23 cellular contexts compared by ENCODE assay signal in the genomic region with DNA sequence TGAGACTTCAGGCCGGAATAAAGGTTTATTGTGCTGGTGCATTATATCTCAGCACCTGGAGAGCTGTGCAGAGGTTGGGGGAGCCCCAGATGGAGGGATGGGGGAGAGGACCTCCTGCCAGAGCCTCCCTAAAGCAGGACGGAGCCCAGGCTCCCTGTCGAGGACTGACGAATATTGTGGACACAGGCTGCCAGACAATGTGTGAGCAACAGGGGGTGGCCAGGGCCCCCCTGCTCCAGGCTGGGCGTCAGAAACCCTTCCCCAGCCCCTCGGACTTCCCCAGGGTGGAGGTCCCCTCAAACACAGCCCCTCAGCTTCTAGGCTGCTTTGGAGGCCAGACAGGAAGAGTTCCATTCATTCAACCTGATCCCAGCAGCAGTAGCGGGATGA. TPM values are rescaled to one million over a fixed set of nuclear protein-coding genes. Genes with fewer than 3 reads are reported as not detected.
DNase-seq lines count a peak whose midpoint lies in the region; ATAC-seq and TF ChIP-seq lines count a peak whose summit lies in the region.
"Had no signal": no experiment of that assay in that cellular context is flagged by ENCODE, and none has a peak within 500 bp of the region (broad histone marks: within the 10 kb centered on the region; RNA-seq: fewer than 3 reads in every experiment).

No MANE protein-coding gene starts in this region.

- no peaks in the 10 kb centered on the region for H3K9me3 ChIP-seq in T-helper 17 cell (ENCODE audit: control insufficient read depth, low read length, poor library complexity, severe bottlenecking)
- no peaks in the 10 kb centered on the region for H3K9me3 ChIP-seq in mesenchymal stem cell (ENCODE audit: control insufficient read depth, low read length)
- no peaks in the 10 kb centered on the region for H3K9me3 ChIP-seq in trophoblast cell (ENCODE audit: insufficient read depth, low read depth, low read length)
- no peaks in the 10 kb centered on the region for H3K9me3 ChIP-seq in stomach
- H3K9me3 ChIP-seq: BLaER1 treated with 17β-estradiol and CSF1 and Interleukin-3, amounts not matched to agents 10 nM and 100 nM; Caco-2 had no signal

- H2BK5ac ChIP-seq in mesenchymal stem cell (ENCODE audit: low read depth, low read length, poor library complexity, severe bottlenecking) (no peak overlapping the region), trophoblast cell (ENCODE audit: low read depth, low read length, poor library complexity) (peak overlapping the region; percentile 59)

- H4K8ac ChIP-seq in mesenchymal stem cell (ENCODE audit: low read length), result no peak overlapping the region
- H4K8ac ChIP-seq in trophoblast cell (ENCODE audit: low read depth, low read length), result no peak overlapping the region

- H3K36me3 Mint-ChIP-seq in T-helper 17 cell (ENCODE audit: low read depth) (peaks cover under 1% of the 10 kb centered on the region), Calu3 (ENCODE audit: insufficient read depth, unreplicated experiment) (no peaks in the 10 kb centered on the region)
- H3K36me3 Mint-ChIP-seq: CD4-positive, alpha-beta memory T cell had no signal

- BruUV-seq in Calu3 (replicated peaks; lab: Mats Ljungman, UMichigan), result no TSS peak

- H3K27ac Mint-ChIP-seq in T-helper 17 cell (peak overlapping the region; percentile 49), Calu3 (ENCODE audit: unreplicated experiment) (no peak overlapping the region)

- no peak overlapping the region for H3K4me3 Mint-ChIP-seq in T-helper 17 cell
- H3K4me3 Mint-ChIP-seq in Calu3 (ENCODE audit: low read depth, unreplicated experiment), result no peak overlapping the region
- H3K4me3 Mint-ChIP-seq: CD4-positive, alpha-beta memory T cell had no signal

- H3K4ac ChIP-seq in mesenchymal stem cell (ENCODE audit: low read depth in 1 of 2, low read length in 2 of 2) (no peak overlapping the region), trophoblast cell (ENCODE audit: low read depth, low read length) (peak overlapping the region; percentile 39)

- no peak overlapping the region for H3K27ac ChIP-seq in mesenchymal stem cell (ENCODE audit: low read length, poor library complexity, severe bottlenecking)
- H3K27ac ChIP-seq in trophoblast cell (ENCODE audit: low read depth, low read length), result no peak overlapping the region
- no peak overlapping the region for H3K27ac ChIP-seq in stomach
- H3K27ac ChIP-seq: BLaER1 treated with 17β-estradiol and CSF1 and Interleukin-3, amounts not matched to agents 10 nM and 100 nM; GM23248; KMS-11 had no signal

- H2AFZ ChIP-seq in mesenchymal stem cell (ENCODE audit: low read depth, low read length), result no peak overlapping the region
- no peak overlapping the region for H2AFZ ChIP-seq in trophoblast cell (ENCODE audit: insufficient read depth, low read length, poor library complexity)

- H3K4me3 ChIP-seq in H7 (ENCODE audit: insufficient read depth, low read depth, low read length), result no peak overlapping the region
- H3K4me3 ChIP-seq in mesenchymal stem cell (ENCODE audit: insufficient read depth in 1 of 2, low read depth in 1 of 2, low read length in 2 of 2), result no peak overlapping the region
- H3K4me3 ChIP-seq in trophoblast cell (ENCODE audit: low read depth, low read length), result no peak overlapping the region
- H3K4me3 ChIP-seq in stomach, result no peak overlapping the region
- H3K4me3 ChIP-seq in lower leg skin (ENCODE audit: low read depth, poor library complexity, severe bottlenecking), result no peak overlapping the region
- H3K4me3 ChIP-seq: BLaER1 treated with 17β-estradiol and CSF1 and Interleukin-3, amounts not matched to agents 10 nM and 100 nM; GM12878; GM23248 had no signal

- H2BK120ac ChIP-seq in mesenchymal stem cell (ENCODE audit: low read depth, low read length) (peak overlapping the region; percentile 64), trophoblast cell (ENCODE audit: insufficient read depth, low read length, poor library complexity) (peak overlapping the region; percentile 18)

- DNase-seq in H7 (peak; percentile 45), T-helper 17 cell (no peak), mesenchymal stem cell (no peak), trophoblast cell (no peak), stomach (no peak), Calu3 (no peak), kidney tubule cell (ENCODE audit: low spot score) (no peak), lower leg skin (ENCODE audit: low spot score in 2 of 2) (no peak)
- DNase-seq: 8988T; Caco-2; CD4-positive, alpha-beta memory T cell; DND-41; GM23248; NCI-H1105; NCI-H146; NCI-H2029 treated with DMSO at 0.1 percent for 48 hours; NCI-H2171; NCI-H345; NCI-H526; Right ventricle myocardium superior had no signal

- no peak overlapping the region for H3K14ac ChIP-seq in mesenchymal stem cell (ENCODE audit: low read length in 2 of 2)
- peak overlapping the region; percentile 61 for H3K14ac ChIP-seq in trophoblast cell (ENCODE audit: low read length)

- intact Hi-C loops in stomach (cut with DNase I; ENCODE audit: low total_unique reads) (no loop called here), Calu3 (cut with micrococcal nuclease; ENCODE audit: unreplicated experiment) (no loop called here), lower leg skin (cut with DNase I; ENCODE audit: low total_unique reads) (no loop called here)

- H3K18ac ChIP-seq in mesenchymal stem cell (ENCODE audit: low read depth in 1 of 2, low read length in 2 of 2) (peak overlapping the region in 1 of 2 experiments; percentile 11), trophoblast cell (ENCODE audit: low read length) (peak overlapping the region; percentile 31)

- TF ChIP-seq POLR2A in stomach (IDR thresholded peaks at IDR 0.05) (no peak), lower leg skin (IDR thresholded peaks at IDR 0.05) (no peak)

- no peak for TF ChIP-seq EP300 in stomach (IDR thresholded peaks at IDR 0.05)

- H2BK12ac ChIP-seq in mesenchymal stem cell (ENCODE audit: low read length in 2 of 2) (peak overlapping the region in 1 of 2 experiments; percentile 45), trophoblast cell (ENCODE audit: low read length) (peak overlapping the region; percentile 79)

- H3K79me1 ChIP-seq in mesenchymal stem cell (replicated peaks; ENCODE audit: low read length, poor library complexity, severe bottlenecking), result no peaks in the 10 kb centered on the region
- peaks cover 34% of the 10 kb centered on the region for H3K79me1 ChIP-seq in trophoblast cell (ENCODE audit: low read length)

- H3K36me3 ChIP-seq in H7 (replicated peaks; ENCODE audit: control insufficient read depth, insufficient read depth, low read length) (no peaks in the 10 kb centered on the region), mesenchymal stem cell (ENCODE audit: control insufficient read depth in 1 of 2, insufficient read depth in 2 of 2, low read depth in 1 of 2, low read length in 2 of 2) (peaks cover 0 to 32% of the 10 kb centered on the region in 2 experiments), trophoblast cell (ENCODE audit: control insufficient read depth in 1 of 2, insufficient read depth in 2 of 2, low read length in 2 of 2) (peaks cover 0 to 9% of the 10 kb centered on the region in 2 experiments), stomach (no peaks in the 10 kb centered on the region)
- H3K36me3 ChIP-seq: BLaER1 treated with 17β-estradiol and CSF1 and Interleukin-3, amounts not matched to agents 10 nM and 100 nM had no signal

- no peak for ATAC-seq in T-helper 17 cell

- WGBS in mesenchymal stem cell, result 71% methylated on average over 6 of the region's 7 CpGs
- no CpG with 5 or more reads among the region's 7 CpGs for WGBS in trophoblast cell (ENCODE audit: extremely low coverage, insufficient coverage, insufficient read length)
- 53 to 59% (median 56%) methylated on average over 6 to 7 of the region's 7 CpGs for WGBS in stomach, 5 donors
- 60 to 84% methylated on average over 7 of the region's 7 CpGs for WGBS in lower leg skin, 2 donors

- H3K23ac ChIP-seq in mesenchymal stem cell (ENCODE audit: low read length in 2 of 2), result no peak overlapping the region
- H3K23ac ChIP-seq in trophoblast cell (ENCODE audit: low read length), result no peak overlapping the region

- H2AK5ac ChIP-seq in mesenchymal stem cell (ENCODE audit: low read length, severe bottlenecking) (no peak overlapping the region), trophoblast cell (ENCODE audit: low read length) (no peak overlapping the region)

- TF ChIP-seq CTCF in stomach (IDR thresholded peaks at IDR 0.05) (no peak), Calu3 (IDR thresholded peaks at IDR 0.05; ENCODE audit: unreplicated experiment) (no peak), lower leg skin (IDR thresholded peaks at IDR 0.05) (no peak)

- H2BK15ac ChIP-seq in mesenchymal stem cell (ENCODE audit: low read depth, poor library complexity, severe bottlenecking), result no peak overlapping the region

- no peaks in the 10 kb centered on the region for H3K27me3 ChIP-seq in H7 (ENCODE audit: control insufficient read depth, insufficient read depth, low read length)
- no peaks in the 10 kb centered on the region for H3K27me3 ChIP-seq in mesenchymal stem cell (ENCODE audit: control insufficient read depth in 1 of 2, insufficient read depth in 1 of 2, low read length in 2 of 2)
- H3K27me3 ChIP-seq in trophoblast cell (ENCODE audit: insufficient read depth, low read length), result no peaks in the 10 kb centered on the region
- peaks cover 0 to 22% (median 0%) of the 10 kb centered on the region in 3 donors for H3K27me3 ChIP-seq in stomach
- H3K27me3 ChIP-seq: BLaER1 treated with 17β-estradiol and CSF1 and Interleukin-3, amounts not matched to agents 10 nM and 100 nM had no signal

- peaks cover 18% of the 10 kb centered on the region for H3K4me1 ChIP-seq in mesenchymal stem cell (ENCODE audit: control insufficient read depth, insufficient read depth, low read depth, low read length)
- H3K4me1 ChIP-seq in trophoblast cell (ENCODE audit: control insufficient read depth in 1 of 2, insufficient read depth in 2 of 2, low read length in 2 of 2), result peaks cover 11 to 17% of the 10 kb centered on the region in 2 experiments
- no peaks in the 10 kb centered on the region for H3K4me1 ChIP-seq in stomach
- H3K4me1 ChIP-seq: Caco-2 had no signal

- no peaks in the 10 kb centered on the region for H3K9me3 Mint-ChIP-seq in Calu3 (ENCODE audit: low read depth, unreplicated experiment)
- H3K9me3 Mint-ChIP-seq: CD4-positive, alpha-beta memory T cell had no signal

- H4K91ac ChIP-seq in mesenchymal stem cell (ENCODE audit: low read length) (no peak overlapping the region), trophoblast cell (ENCODE audit: low read depth, low read length) (peak overlapping the region; percentile 77)

- no peak overlapping the region for H3K4me2 ChIP-seq in mesenchymal stem cell (ENCODE audit: low read length, poor library complexity, severe bottlenecking)
- no peak overlapping the region for H3K4me2 ChIP-seq in trophoblast cell (ENCODE audit: low read length)
- H3K4me2 ChIP-seq: KMS-11 had no signal

- H3K79me2 ChIP-seq in trophoblast cell (ENCODE audit: control insufficient read depth, insufficient read depth, low read length, poor library complexity), result peaks cover 6% of the 10 kb centered on the region

- peaks cover under 1% of the 10 kb centered on the region for H3K27me3 Mint-ChIP-seq in T-helper 17 cell
- H3K27me3 Mint-ChIP-seq in Calu3 (ENCODE audit: unreplicated experiment), result peaks cover 61% of the 10 kb centered on the region
- H3K27me3 Mint-ChIP-seq: CD4-positive, alpha-beta memory T cell had no signal

- CTCF ChIA-PET in Calu3 (lab: Charles Lee), result interaction anchor here (0.7 kb wide), 1 partner anchor 826 kb away, joined by 3 read pairs; no protein-coding TSS in a partner anchor

- H3K4me1 Mint-ChIP-seq in T-helper 17 cell, result peaks cover 4% of the 10 kb centered on the region
- no peaks in the 10 kb centered on the region for H3K4me1 Mint-ChIP-seq in Calu3 (ENCODE audit: low read depth, unreplicated experiment)
- H3K4me1 Mint-ChIP-seq: CD4-positive, alpha-beta memory T cell had no signal

- no peak overlapping the region for H4K12ac ChIP-seq in trophoblast cell (ENCODE audit: low read depth, low read length)

- H3K9ac ChIP-seq in mesenchymal stem cell (ENCODE audit: low read length) (peak overlapping the region; percentile 64), trophoblast cell (ENCODE audit: low read length) (no peak overlapping the region)
- H3K9ac ChIP-seq: GM23248, KMS-11 had no signal

RNA-seq across cellular contexts. Expression of a gene that starts 8.0 kb away (rescaled TPM):
- total RNA-seq in H7 (2014; rRNA removed; shearing (Covaris generic)), result 0.24 and 0.85 TPM in 2 replicates
- total RNA-seq in T-helper 17 cell (1 to 10 TPM; 3.9 to 5.0 TPM), stomach (10 to 100 TPM in 2 of 5 donors, under 1 TPM in 2, not detected in 1; 0.45 to 16.2 (median 6.0) TPM), Calu3 (2022) (not detected in 2 replicates), lower leg skin (10 to 100 TPM in 1 of 4 donors, 1 to 10 TPM in 1, under 1 TPM in 2; 0.34 to 10.3 (median 1.4) TPM)
- polyA plus RNA-seq in mesenchymal stem cell (2013, experiment 1 of 2), result 108 TPM
- polyA plus RNA-seq in mesenchymal stem cell (2013, experiment 2 of 2), result 109 TPM
- polyA plus RNA-seq in trophoblast cell (2013), result 16.8 and 19.9 TPM in 2 replicates
- polyA plus RNA-seq in stomach, result 10 to 100 TPM in 2 of 3 donors, 1 to 10 TPM in 1; 1.3 to 17.1 (median 14.8) TPM
- total RNA-seq: Caco-2 had no signal

RNA-seq across cellular contexts. Expression of a gene that starts 27.4 kb away (rescaled TPM):
- total RNA-seq in H7 (2014; rRNA removed; shearing (Covaris generic)), result 89.3 and 97.3 TPM in 2 replicates
- 100 to 1,000 TPM; 139 to 177 TPM for total RNA-seq in T-helper 17 cell
- 128 TPM for polyA plus RNA-seq in mesenchymal stem cell (2013, experiment 1 of 2)
- 129 TPM for polyA plus RNA-seq in mesenchymal stem cell (2013, experiment 2 of 2)
- 154 and 158 TPM in 2 replicates for polyA plus RNA-seq in trophoblast cell (2013)
- 100 to 1,000 TPM in 3 of 5 donors, 10 to 100 TPM in 2; 83.3 to 251 (median 154) TPM for total RNA-seq in stomach
- polyA plus RNA-seq in stomach, result 100 to 1,000 TPM; 140 to 256 (median 177) TPM
- total RNA-seq in Calu3 (2022), result 71.6 and 85.8 TPM in 2 replicates
- 100 to 1,000 TPM in 3 of 4 donors, 10 to 100 TPM in 1; 94.7 to 175 (median 137) TPM for total RNA-seq in lower leg skin

RNA-seq across cellular contexts. Expression of a gene that starts 28.9 kb away (rescaled TPM):
- 89.7 and 124 TPM in 2 replicates for total RNA-seq in H7 (2014; rRNA removed; shearing (Covaris generic))
- total RNA-seq in T-helper 17 cell (100 to 1,000 TPM in 1 of 2 donors, 10 to 100 TPM in 1; 85.3 to 107 TPM), stomach (100 to 1,000 TPM in 1 of 5 donors, 10 to 100 TPM in 4; 47.2 to 106 (median 56.2) TPM), Calu3 (2022) (91.7 and 98.7 TPM in 2 replicates), lower leg skin (10 to 100 TPM; 48.4 to 77.4 (median 72.1) TPM)
- 15.8 TPM for polyA plus RNA-seq in mesenchymal stem cell (2013, experiment 1 of 2)
- 15.4 TPM for polyA plus RNA-seq in mesenchymal stem cell (2013, experiment 2 of 2)
- polyA plus RNA-seq in trophoblast cell (2013), result 32.5 and 34.0 TPM in 2 replicates
- 10 to 100 TPM; 11.7 to 12.4 (median 12.0) TPM for polyA plus RNA-seq in stomach

RNA-seq across cellular contexts. Expression of a gene that starts 43.9 kb away (rescaled TPM):
- total RNA-seq in H7 (2014; rRNA removed; shearing (Covaris generic)), result 0.10 and 0.15 TPM in 2 replicates
- total RNA-seq in T-helper 17 cell (100 to 1,000 TPM in 1 of 2 donors, 10 to 100 TPM in 1; 91.3 to 131 TPM), stomach (1 to 10 TPM; 1.2 to 6.1 (median 2.4) TPM), Calu3 (2022) (0.54 and 0.76 TPM in 2 replicates), lower leg skin (1 to 10 TPM; 1.2 to 4.6 (median 3.0) TPM)
- 2.0 TPM for polyA plus RNA-seq in mesenchymal stem cell (2013, experiment 1 of 2)
- polyA plus RNA-seq in mesenchymal stem cell (2013, experiment 2 of 2), result 2.2 TPM
- 3.6 and 3.7 TPM in 2 replicates for polyA plus RNA-seq in trophoblast cell (2013)
- polyA plus RNA-seq in stomach, result 1 to 10 TPM; 1.7 to 4.1 (median 3.5) TPM
